8 cellular contexts compared by ENCODE assay signal in the genomic region with DNA sequence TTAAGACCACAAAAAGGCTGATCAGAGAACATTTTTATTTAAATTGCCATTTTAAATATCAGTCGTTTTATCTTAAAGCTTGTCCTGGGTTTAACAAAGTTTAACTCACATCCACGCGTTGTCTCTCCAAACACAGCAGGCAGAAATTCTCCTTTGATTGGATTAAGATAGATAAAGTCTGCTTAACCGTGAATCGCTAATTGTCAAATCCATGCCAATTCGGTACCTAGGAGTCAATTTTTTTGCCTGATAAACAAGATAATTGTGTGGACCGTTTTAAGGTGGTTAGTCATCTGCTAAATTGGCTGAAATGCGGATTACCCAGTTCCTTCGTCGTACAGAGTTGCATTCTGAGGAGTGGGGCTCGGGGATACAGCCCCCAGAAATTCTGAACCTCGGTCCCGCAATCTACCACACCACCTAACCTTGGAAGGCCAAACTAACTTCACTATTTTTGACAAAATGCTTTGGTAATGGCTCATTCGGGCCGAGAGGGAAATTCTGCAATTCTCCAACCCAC. TPM values are rescaled to one million over a fixed set of nuclear protein-coding genes. Genes with fewer than 3 reads are reported as not detected.
DNase-seq lines count a peak whose midpoint lies in the region; ATAC-seq and TF ChIP-seq lines count a peak whose summit lies in the region.

No MANE protein-coding gene starts in this region.

- no peaks in the 10 kb centered on the region for H3K9me3 ChIP-seq in effector memory CD4-positive, alpha-beta T cell (ENCODE audit: control insufficient read depth, low read length)

- no peak for ATAC-seq in GM21529 (IDR thresholded peaks at IDR 0.05; ENCODE audit: unreplicated experiment)
- ATAC-seq in GM18870 (IDR thresholded peaks at IDR 0.05; ENCODE audit: unreplicated experiment): no peak
- ATAC-seq in HG02884 (IDR thresholded peaks at IDR 0.05; ENCODE audit: unreplicated experiment): no peak

- peak overlapping the region; percentile 99 for H3K27ac Mint-ChIP-seq in neural crest cell (ENCODE audit: unreplicated experiment)

- H3K27me3 Mint-ChIP-seq in neural crest cell (ENCODE audit: low read depth): peaks cover 7% of the 10 kb centered on the region

- H3K4me3 Mint-ChIP-seq in neural crest cell: peak overlapping the region; percentile 100

- H3K4me1 Mint-ChIP-seq in neural crest cell: peaks cover 38% of the 10 kb centered on the region

- no peaks in the 10 kb centered on the region for H3K9me3 Mint-ChIP-seq in neural crest cell

- peak overlapping the region; percentile 97 for H3K27ac ChIP-seq in effector memory CD4-positive, alpha-beta T cell (ENCODE audit: insufficient read depth, low read length, poor library complexity, severe bottlenecking)

- TF ChIP-seq CTCF in GM06990 (IDR thresholded peaks at IDR 0.05; ENCODE audit: insufficient read depth, low read length, poor library complexity, severe bottlenecking): no peak
- TF ChIP-seq CTCF in neural crest cell (conservative IDR thresholded peaks at IDR 0.05): no peak

- H3K27me3 ChIP-seq in GM06990 (replicated peaks; ENCODE audit: control insufficient read depth, insufficient read depth, low read length): no peaks in the 10 kb centered on the region
- no peaks in the 10 kb centered on the region for H3K27me3 ChIP-seq in effector memory CD4-positive, alpha-beta T cell (replicated peaks; ENCODE audit: control insufficient read depth, insufficient read depth, low read length, poor library complexity, severe bottlenecking)

- peak overlapping the region; percentile 95 for H3K4me3 ChIP-seq in GM06990 (replicated peaks; ENCODE audit: low read depth, low read length)
- H3K4me3 ChIP-seq in effector memory CD4-positive, alpha-beta T cell (ENCODE audit: insufficient read depth, low read depth, low read length, poor library complexity, severe bottlenecking): peak overlapping the region; percentile 93

- H3K4me1 ChIP-seq in effector memory CD4-positive, alpha-beta T cell (ENCODE audit: control insufficient read depth, insufficient read depth, low read length, poor library complexity, severe bottlenecking): peaks cover 12% of the 10 kb centered on the region

- DNase-seq in GM06990 (ENCODE audit: extremely low read depth, insufficient read length): no peak
- peak; percentile 65 for DNase-seq in NCI-H82 (lab: John Stamatoyannopoulos, UW)
- no peak for DNase-seq in effector memory CD4-positive, alpha-beta T cell
- no peak for DNase-seq in neural crest cell (ENCODE audit: low read depth, low spot score)
- DNase-seq in GF-D8 (lab: John Stamatoyannopoulos, UW): no peak

- H3K36me3 Mint-ChIP-seq in neural crest cell (ENCODE audit: low read depth): peaks cover 21% of the 10 kb centered on the region

- H3K36me3 ChIP-seq in GM06990 (ENCODE audit: control insufficient read depth, insufficient read depth, low read length): peaks cover 3% of the 10 kb centered on the region
- H3K36me3 ChIP-seq in effector memory CD4-positive, alpha-beta T cell (ENCODE audit: control insufficient read depth, insufficient read depth, low read length): peaks cover 5% of the 10 kb centered on the region

RNA-seq across cellular contexts. Expression of a gene that starts 0.6 kb away (rescaled TPM):
- 589 and 641 TPM in 2 replicates for total RNA-seq in neural crest cell

RNA-seq across cellular contexts. Expression of a gene that starts 49.0 kb away (rescaled TPM):
- total RNA-seq in neural crest cell: 0.28 and 0.39 TPM in 2 replicates
